12 cellular contexts compared by ENCODE assay signal in genomic region chr13:50152655-50153309, GRCh38.
DNase-seq lines count a peak whose midpoint lies in the region; ATAC-seq and TF ChIP-seq lines count a peak whose summit lies in the region.
"Had no signal": no experiment of that assay in that cellular context is flagged by ENCODE, and none has a peak within 500 bp of the region (broad histone marks: within the 10 kb centered on the region; RNA-seq: fewer than 3 reads in every experiment).

No MANE protein-coding gene starts in this region.

- no peaks in the 10 kb centered on the region for H3K79me2 ChIP-seq in osteoblast (ENCODE audit: insufficient read depth, low read length)

- H3K4me1 Mint-ChIP-seq in activated CD4-positive, alpha-beta memory T cell treated with anti-CD3 and anti-CD28 coated beads for 36 hours (ENCODE audit: low read depth), result peaks cover 21% of the 10 kb centered on the region

- peak; percentile 53 for ATAC-seq in GM18519 (IDR thresholded peaks at IDR 0.05; ENCODE audit: low FRiP score, unreplicated experiment)
- ATAC-seq in HG02678 (IDR thresholded peaks at IDR 0.05; ENCODE audit: unreplicated experiment), result peak; percentile 54

- no peaks in the 10 kb centered on the region for H3K9me3 Mint-ChIP-seq in activated CD4-positive, alpha-beta memory T cell treated with anti-CD3 and anti-CD28 coated beads for 36 hours

- peak overlapping the region; percentile 63 for H3K27ac ChIP-seq in osteoblast (ENCODE audit: low read depth, low read length)
- H3K27ac ChIP-seq: esophagus squamous epithelium, neutrophil had no signal

- TF ChIP-seq CTCF in osteoblast (IDR thresholded peaks at IDR 0.05; ENCODE audit: extremely low read depth, low read depth, low read length), result no peak

- peaks cover 27% of the 10 kb centered on the region for H3K4me1 ChIP-seq in osteoblast (ENCODE audit: insufficient read depth, low read length)

- H3K27me3 ChIP-seq in osteoblast (ENCODE audit: insufficient read depth, low read length), result no peaks in the 10 kb centered on the region
- H3K27me3 ChIP-seq: esophagus squamous epithelium, neutrophil had no signal

- no peaks in the 10 kb centered on the region for H3K36me3 ChIP-seq in osteoblast (ENCODE audit: insufficient read depth, low read length)
- H3K36me3 ChIP-seq: esophagus squamous epithelium, neutrophil had no signal

- H3K36me3 Mint-ChIP-seq in activated CD4-positive, alpha-beta memory T cell treated with anti-CD3 and anti-CD28 coated beads for 36 hours, result no peaks in the 10 kb centered on the region

- no peak for DNase-seq in activated CD4-positive, alpha-beta memory T cell treated with anti-CD3 and anti-CD28 coated beads for 36 hours
- DNase-seq in osteoblast (ENCODE audit: insufficient read length, low spot score, missing footprints), result no peak
- DNase-seq in NCI-H446 treated with DMSO at 0.1 percent for 48 hours (lab: John Stamatoyannopoulos, UW), result no peak
- no peak for DNase-seq in OCI-M2 (lab: John Stamatoyannopoulos, UW; ENCODE audit: unreplicated experiment)
- DNase-seq in DMS 273 treated with DMSO at 0.1 percent for 48 hours (lab: John Stamatoyannopoulos, UW), result no peak
- no peak for DNase-seq in COR-L47 (lab: John Stamatoyannopoulos, UW)
- DNase-seq: esophagus squamous epithelium; NCI-H69; stimulated activated naive CD4-positive, alpha-beta T cell had no signal

- H3K27ac Mint-ChIP-seq in activated CD4-positive, alpha-beta memory T cell treated with anti-CD3 and anti-CD28 coated beads for 36 hours, result no peak overlapping the region

- H3K9me3 ChIP-seq in osteoblast (ENCODE audit: low read depth, low read length), result no peaks in the 10 kb centered on the region
- H3K9me3 ChIP-seq: esophagus squamous epithelium, neutrophil had no signal

- H3K4me3 Mint-ChIP-seq in activated CD4-positive, alpha-beta memory T cell treated with anti-CD3 and anti-CD28 coated beads for 36 hours, result peak overlapping the region; percentile 33

- H4K20me1 ChIP-seq in osteoblast (ENCODE audit: insufficient read depth, low read length), result no peaks in the 10 kb centered on the region

- intact Hi-C loops in activated CD4-positive, alpha-beta memory T cell treated with anti-CD3 and anti-CD28 coated beads for 36 hours (cut with micrococcal nuclease), result no loop called here

- H2AFZ ChIP-seq in osteoblast (ENCODE audit: low read length), result peak overlapping the region; percentile 89

- POLR2A ChIA-PET in activated CD4-positive, alpha-beta memory T cell treated with anti-CD3 and anti-CD28 coated beads for 36 hours (lab: Charles Lee), result no interaction called here

- peaks cover 2% of the 10 kb centered on the region for H3K27me3 Mint-ChIP-seq in activated CD4-positive, alpha-beta memory T cell treated with anti-CD3 and anti-CD28 coated beads for 36 hours

- CTCF ChIA-PET in activated CD4-positive, alpha-beta memory T cell treated with anti-CD3 and anti-CD28 coated beads for 36 hours (lab: Charles Lee), result no interaction called here

- H3K4me3 ChIP-seq in osteoblast (ENCODE audit: insufficient read depth, low read length), result peak overlapping the region; percentile 66

- peak overlapping the region; percentile 86 for H3K4me2 ChIP-seq in osteoblast (ENCODE audit: insufficient read depth, low read length)
